In genomic region chr12:91836696-91837095, GRCh38 we compare ENCODE assay signal across 39 cellular contexts.
"Had no signal": no experiment of that assay in that cellular context is flagged by ENCODE, and none has a peak within 500 bp of the region (broad histone marks: within the 10 kb centered on the region; RNA-seq: fewer than 3 reads in every experiment).

No MANE protein-coding gene starts in this region.

- H3K9me3 Mint-ChIP-seq: activated T-helper 2 cell treated with anti-CD3 and anti-CD28 coated beads, Interferon-gamma antibody, Interleukin-2, Interleukin-4, amounts not matched to agents 10 μg/mL and 5 μg/mL and 100 μg/mL, durations not matched to agents 14 hours and 24 hours and 36 hours; central memory CD8-positive, alpha-beta T cell had no signal

- H3K9me3 ChIP-seq: ascending aorta, body of pancreas, breast epithelium had no signal

- FAIRE-seq: astrocyte, bronchial epithelial cell had no signal

- H3K4me3 ChIP-seq: adrenal gland, ascending aorta, body of pancreas, breast epithelium, cardiac muscle cell had no signal

- H3K27ac Mint-ChIP-seq: activated naive CD4-positive, alpha-beta T cell treated with anti-CD3 and anti-CD28 coated beads for 36 hours; activated naive CD4-positive, alpha-beta T cell treated with anti-CD3 and anti-CD28 coated beads, Interleukin-2, amount 10 ng/mL, durations not matched to agents 7 days and 5 days; activated naive CD4-positive, alpha-beta T cell treated with anti-CD3 and anti-CD28 coated beads, Interleukin-2, amount 50 U/mL, for 24 hours; activated naive CD4-positive, alpha-beta T cell treated with anti-CD3 and anti-CD28 coated beads, Interleukin-2, amount 50 U/mL, for 72 hours; activated naive CD8-positive, alpha-beta T cell; activated naive CD8-positive, alpha-beta T cell treated with anti-CD3 and anti-CD28 coated beads for 36 hours; activated naive CD8-positive, alpha-beta T cell treated with anti-CD3 and anti-CD28 coated beads, Interleukin-2, amount 10 ng/mL, durations not matched to agents 7 days and 5 days; activated naive CD8-positive, alpha-beta T cell treated with anti-CD3 and anti-CD28 coated beads, Interleukin-2, amount 50 U/mL, for 24 hours; activated T-cell treated with anti-CD3 and anti-CD28 coated beads, Interleukin-2, amount 50 U/mL, for 24 hours; activated T-helper 1 cell treated with anti-CD3 and anti-CD28 coated beads, Interleukin-12 subunit alpha, Interleukin-12 subunit beta, Interleukin-2, Interleukin-4 antibody, amounts not matched to agents 30 ng/mL and 10 ng/mL and 1 ng/mL, durations not matched to agents 14 hours and 24 hours and 36 hours; activated T-helper 17 cell treated with anti-CD3 and anti-CD28 coated beads, Interleukin-2, amount 50 U/mL, for 72 hours; activated T-helper 2 cell treated with anti-CD3 and anti-CD28 coated beads, Interferon-gamma antibody, Interleukin-2, Interleukin-4, amounts not matched to agents 10 μg/mL and 5 μg/mL and 100 μg/mL, durations not matched to agents 14 hours and 24 hours and 36 hours; brain had no signal

- ATAC-seq: activated naive CD8-positive, alpha-beta T cell treated with anti-CD3 and anti-CD28 coated beads, Interleukin-2, amount 50 U/mL, for 24 hours; activated T-helper 17 cell treated with anti-CD3 and anti-CD28 coated beads, Interleukin-2, amount 50 U/mL, for 72 hours; body of pancreas had no signal

- H3K4me1 ChIP-seq: adrenal gland, ascending aorta, body of pancreas, breast epithelium had no signal

- DNase-seq: activated effector memory CD4-positive, alpha-beta T cell treated with anti-CD3 and anti-CD28 coated beads, Interleukin-2, amount 50 U/mL, for 16 hours; activated effector memory CD4-positive, alpha-beta T cell treated with Interleukin-2 at 50 U/mL for 16 hours; activated gamma-delta T cell; activated gamma-delta T cell treated with Interleukin-2 at 50 U/mL for 16 hours; activated naive CD4-positive, alpha-beta T cell; activated naive CD4-positive, alpha-beta T cell treated with anti-CD3 and anti-CD28 coated beads, Interleukin-2, amount 10 ng/mL, durations not matched to agents 7 days and 5 days; activated naive CD4-positive, alpha-beta T cell treated with anti-CD3 and anti-CD28 coated beads, Interleukin-2, amount 50 U/mL, for 16 hours; activated naive CD4-positive, alpha-beta T cell treated with Interleukin-2 at 50 U/mL for 16 hours; activated naive CD8-positive, alpha-beta T cell treated with anti-CD3 and anti-CD28 coated beads for 36 hours; activated naive CD8-positive, alpha-beta T cell treated with anti-CD3 and anti-CD28 coated beads, Interleukin-2, amount 10 ng/mL, durations not matched to agents 7 days and 5 days; activated naive CD8-positive, alpha-beta T cell treated with anti-CD3 and anti-CD28 coated beads, Interleukin-2, amount 50 U/mL, for 24 hours; activated T-cell treated with anti-CD3 and anti-CD28 coated beads for 4 hours; activated T-cell treated with anti-CD3 and anti-CD28 coated beads, Interleukin-2, amount 50 U/mL, for 1 hour; activated T-cell treated with anti-CD3 and anti-CD28 coated beads, Interleukin-2, amount 50 U/mL, for 24 hours; activated T-cell treated with anti-CD3 and anti-CD28 coated beads, Interleukin-2, amount 50 U/mL, for 48 hours; adrenal gland; amniotic stem cell; amygdala; anterior cingulate cortex; aorta; body of pancreas; brain microvascular endothelial cell; caudate nucleus; central memory CD4-positive, alpha-beta T cell; cerebellar nuclear complex had no signal

- H3K27me3 ChIP-seq: adrenal gland, ascending aorta, body of pancreas, brain microvascular endothelial cell, breast epithelium, cardiac muscle cell had no signal

- H3K4me1 Mint-ChIP-seq: activated T-helper 17 cell treated with anti-CD3 and anti-CD28 coated beads, Interleukin-2, amount 50 U/mL, for 72 hours; brain had no signal

- H3K27me3 Mint-ChIP-seq: activated naive CD4-positive, alpha-beta T cell treated with anti-CD3 and anti-CD28 coated beads, Interleukin-2, amount 10 ng/mL, durations not matched to agents 7 days and 5 days; activated naive CD4-positive, alpha-beta T cell treated with anti-CD3 and anti-CD28 coated beads, Interleukin-2, amount 50 U/mL, for 24 hours; activated naive CD8-positive, alpha-beta T cell; activated naive CD8-positive, alpha-beta T cell treated with anti-CD3 and anti-CD28 coated beads for 36 hours; activated naive CD8-positive, alpha-beta T cell treated with anti-CD3 and anti-CD28 coated beads, Interleukin-2, amount 10 ng/mL, durations not matched to agents 7 days and 5 days; activated naive CD8-positive, alpha-beta T cell treated with anti-CD3 and anti-CD28 coated beads, Interleukin-2, amount 50 U/mL, for 24 hours; activated T-cell treated with anti-CD3 and anti-CD28 coated beads, Interleukin-2, amount 50 U/mL, for 24 hours; activated T-helper 17 cell treated with anti-CD3 and anti-CD28 coated beads, Interleukin-2, amount 50 U/mL, for 72 hours; brain; central memory CD8-positive, alpha-beta T cell had no signal

- H3K4me3 Mint-ChIP-seq: activated naive CD4-positive, alpha-beta T cell treated with anti-CD3 and anti-CD28 coated beads for 36 hours; activated naive CD4-positive, alpha-beta T cell treated with anti-CD3 and anti-CD28 coated beads, Interleukin-2, amount 10 ng/mL, durations not matched to agents 7 days and 5 days; activated naive CD4-positive, alpha-beta T cell treated with anti-CD3 and anti-CD28 coated beads, Interleukin-2, amount 50 U/mL, for 24 hours; activated naive CD8-positive, alpha-beta T cell; activated naive CD8-positive, alpha-beta T cell treated with anti-CD3 and anti-CD28 coated beads for 36 hours; activated naive CD8-positive, alpha-beta T cell treated with anti-CD3 and anti-CD28 coated beads, Interleukin-2, amount 10 ng/mL, durations not matched to agents 7 days and 5 days; activated naive CD8-positive, alpha-beta T cell treated with anti-CD3 and anti-CD28 coated beads, Interleukin-2, amount 50 U/mL, for 24 hours; activated T-cell treated with anti-CD3 and anti-CD28 coated beads, Interleukin-2, amount 50 U/mL, for 24 hours; activated T-helper 1 cell treated with anti-CD3 and anti-CD28 coated beads, Interleukin-12 subunit alpha, Interleukin-12 subunit beta, Interleukin-2, Interleukin-4 antibody, amounts not matched to agents 30 ng/mL and 10 ng/mL and 1 ng/mL, durations not matched to agents 14 hours and 24 hours and 36 hours; activated T-helper 17 cell treated with anti-CD3 and anti-CD28 coated beads, Interleukin-2, amount 50 U/mL, for 72 hours; brain; central memory CD8-positive, alpha-beta T cell had no signal

- H3K36me3 ChIP-seq: adrenal gland, ascending aorta, brain microvascular endothelial cell, breast epithelium, cardiac muscle cell had no signal

- H3K27ac ChIP-seq: adrenal gland, ascending aorta, body of pancreas, brain microvascular endothelial cell, breast epithelium, cardiac muscle cell had no signal
